ENCODE assay signal across 16 cellular contexts in genomic region chr22:45496451-45496941, GRCh38. TPM values are rescaled to one million over a fixed set of nuclear protein-coding genes. Genes with fewer than 3 reads are reported as not detected.
DNase-seq lines count a peak whose midpoint lies in the region; ATAC-seq and TF ChIP-seq lines count a peak whose summit lies in the region.
"Had no signal": no experiment of that assay in that cellular context is flagged by ENCODE, and none has a peak within 500 bp of the region (broad histone marks: within the 10 kb centered on the region; RNA-seq: fewer than 3 reads in every experiment).

No MANE protein-coding gene starts in this region.

- DNase-seq in natural killer cell treated with Interleukin-12 subunit alpha and Interleukin-12 subunit beta and Interleukin-15 and Interleukin-18, amount 100 ng/mL, for 72 hours (ENCODE audit: low spot score): peak; percentile 29
- DNase-seq in natural killer cell (no peak), heart right ventricle (no peak), mesothelial cell of epicardium (ENCODE audit: low spot score in 2 of 2, unreplicated experiment in 2 of 2) (no peak), DMS53 treated with DMSO at 0.1 percent for 48 hours (lab: John Stamatoyannopoulos, UW; ENCODE audit: unreplicated experiment) (no peak), cerebellum (ENCODE audit: low spot score) (no peak)
- DNase-seq in activated T-cell treated with anti-CD3 and anti-CD28 coated beads, Interleukin-2, amount 50 U/mL, for 72 hours: no peak
- DNase-seq: ACHN; activated CD8-positive, alpha-beta memory T cell treated with anti-CD3 and anti-CD28 coated beads, Interleukin-2, amount 10 ng/mL, durations not matched to agents 7 days and 5 days; activated naive CD4-positive, alpha-beta T cell; CD8-positive, alpha-beta T cell; NCI-H1930; NCI-H524 had no signal

- H3K27ac Mint-ChIP-seq in natural killer cell treated with Interleukin-12 subunit alpha and Interleukin-12 subunit beta and Interleukin-15 and Interleukin-18, amount 100 ng/mL, for 72 hours: no peak overlapping the region
- no peak overlapping the region for H3K27ac Mint-ChIP-seq in natural killer cell
- peak overlapping the region; percentile 54 for H3K27ac Mint-ChIP-seq in mesothelial cell of epicardium
- no peak overlapping the region for H3K27ac Mint-ChIP-seq in activated T-cell treated with anti-CD3 and anti-CD28 coated beads, Interleukin-2, amount 50 U/mL, for 72 hours
- H3K27ac Mint-ChIP-seq: CD8-positive, alpha-beta T cell had no signal

- intact Hi-C loops in natural killer cell (cut with micrococcal nuclease): no loop called here
- intact Hi-C loops in heart right ventricle (cut with DNase I): loop anchor here in 2 of 10 donors (5.0 kb wide), 1 partner anchor 34 kb away; no protein-coding TSS in a partner anchor

- peaks cover 0 to 15% (median 6%) of the 10 kb centered on the region in 7 donors for H3K27me3 ChIP-seq in heart right ventricle

- H3K36me3 ChIP-seq in heart right ventricle: no peaks in the 10 kb centered on the region

- no peaks in the 10 kb centered on the region for H3K36me3 Mint-ChIP-seq in natural killer cell treated with Interleukin-12 subunit alpha and Interleukin-12 subunit beta and Interleukin-15 and Interleukin-18, amount 100 ng/mL, for 72 hours
- H3K36me3 Mint-ChIP-seq in natural killer cell (no peaks in the 10 kb centered on the region), mesothelial cell of epicardium (no peaks in the 10 kb centered on the region)
- no peaks in the 10 kb centered on the region for H3K36me3 Mint-ChIP-seq in activated T-cell treated with anti-CD3 and anti-CD28 coated beads, Interleukin-2, amount 50 U/mL, for 72 hours (ENCODE audit: insufficient read depth in 2 of 2)
- H3K36me3 Mint-ChIP-seq: activated CD8-positive, alpha-beta memory T cell treated with anti-CD3 and anti-CD28 coated beads, Interleukin-2, amount 10 ng/mL, durations not matched to agents 7 days and 5 days; CD8-positive, alpha-beta T cell had no signal

- WGBS in heart right ventricle, 2 donors: 34 to 42% methylated on average over 7 of the region's 7 CpGs

- H3K27ac ChIP-seq in heart right ventricle: peak overlapping the region in 8 of 10 donors; percentile 1 to 71 (median 44)

- TF ChIP-seq CTCF in natural killer cell (IDR thresholded peaks at IDR 0.05): no peak
- TF ChIP-seq CTCF in heart right ventricle (IDR thresholded peaks at IDR 0.05): no peak
- TF ChIP-seq CTCF in mesothelial cell of epicardium (IDR thresholded peaks at IDR 0.05; ENCODE audit: unreplicated experiment): no peak

- H3K27me3 Mint-ChIP-seq in natural killer cell treated with Interleukin-12 subunit alpha and Interleukin-12 subunit beta and Interleukin-15 and Interleukin-18, amount 100 ng/mL, for 72 hours: peaks cover 23 to 29% of the 10 kb centered on the region in 2 donors
- H3K27me3 Mint-ChIP-seq in natural killer cell (ENCODE audit: low read depth in 2 of 2) (peaks cover 17 to 29% of the 10 kb centered on the region in 2 donors), mesothelial cell of epicardium (ENCODE audit: low read depth) (no peaks in the 10 kb centered on the region)
- H3K27me3 Mint-ChIP-seq in activated T-cell treated with anti-CD3 and anti-CD28 coated beads, Interleukin-2, amount 50 U/mL, for 72 hours (ENCODE audit: low read depth): peaks cover 28% of the 10 kb centered on the region

- H3K9me3 Mint-ChIP-seq in natural killer cell treated with Interleukin-12 subunit alpha and Interleukin-12 subunit beta and Interleukin-15 and Interleukin-18, amount 100 ng/mL, for 72 hours: no peaks in the 10 kb centered on the region
- H3K9me3 Mint-ChIP-seq in natural killer cell: no peaks in the 10 kb centered on the region
- H3K9me3 Mint-ChIP-seq in mesothelial cell of epicardium: peaks cover 11% of the 10 kb centered on the region
- H3K9me3 Mint-ChIP-seq in activated T-cell treated with anti-CD3 and anti-CD28 coated beads, Interleukin-2, amount 50 U/mL, for 72 hours: no peaks in the 10 kb centered on the region
- H3K9me3 Mint-ChIP-seq: CD8-positive, alpha-beta T cell had no signal

- peaks cover 0 to 30% (median 8%) of the 10 kb centered on the region in 9 donors for H3K4me1 ChIP-seq in heart right ventricle

- H3K4me3 Mint-ChIP-seq in natural killer cell treated with Interleukin-12 subunit alpha and Interleukin-12 subunit beta and Interleukin-15 and Interleukin-18, amount 100 ng/mL, for 72 hours: no peak overlapping the region
- H3K4me3 Mint-ChIP-seq in natural killer cell (no peak overlapping the region), mesothelial cell of epicardium (no peak overlapping the region)
- H3K4me3 Mint-ChIP-seq in activated T-cell treated with anti-CD3 and anti-CD28 coated beads, Interleukin-2, amount 50 U/mL, for 72 hours: no peak overlapping the region
- H3K4me3 Mint-ChIP-seq: CD8-positive, alpha-beta T cell had no signal

- H3K4me1 Mint-ChIP-seq in natural killer cell treated with Interleukin-12 subunit alpha and Interleukin-12 subunit beta and Interleukin-15 and Interleukin-18, amount 100 ng/mL, for 72 hours (ENCODE audit: low read depth in 2 of 2): no peaks in the 10 kb centered on the region
- H3K4me1 Mint-ChIP-seq in natural killer cell (peaks cover 0 to 5% of the 10 kb centered on the region in 2 donors), mesothelial cell of epicardium (peaks cover 28% of the 10 kb centered on the region)
- no peaks in the 10 kb centered on the region for H3K4me1 Mint-ChIP-seq in activated T-cell treated with anti-CD3 and anti-CD28 coated beads, Interleukin-2, amount 50 U/mL, for 72 hours (ENCODE audit: low read depth)

- no peak overlapping the region for H3K4me3 ChIP-seq in heart right ventricle

- no peaks in the 10 kb centered on the region for H3K9me3 ChIP-seq in heart right ventricle

- no peak for ATAC-seq in natural killer cell treated with Interleukin-12 subunit alpha and Interleukin-12 subunit beta and Interleukin-15 and Interleukin-18, amount 100 ng/mL, for 72 hours
- no peak for ATAC-seq in natural killer cell
- peak in 6 of 8 donors; percentile 21 to 55 (median 31) for ATAC-seq in heart right ventricle
- ATAC-seq in activated T-cell treated with anti-CD3 and anti-CD28 coated beads, Interleukin-2, amount 50 U/mL, for 72 hours (replicated peaks in 1 of 2): no peak
- ATAC-seq in GM21515 (IDR thresholded peaks at IDR 0.05; ENCODE audit: unreplicated experiment): no peak
- ATAC-seq: activated CD4-positive, CD25-positive, alpha-beta regulatory T cell treated with anti-CD3 and anti-CD28 coated beads, Interleukin-2, amount 50 U/mL, for 24 hours; CD8-positive, alpha-beta T cell had no signal

RNA-seq across cellular contexts. Expression of gene FBLN1, which starts 6.2 kb away (rescaled TPM):
- total RNA-seq in natural killer cell treated with Interleukin-12 subunit alpha and Interleukin-12 subunit beta and Interleukin-15 and Interleukin-18, amount 100 ng/mL, for 72 hours: not detected
- total RNA-seq in natural killer cell (under 1 TPM in 1 of 3 donors, not detected in 2; 0.58 TPM), heart right ventricle (100 to 1,000 TPM in 1 of 10 donors, 10 to 100 TPM in 9; 31.3 to 126 (median 51.0) TPM), mesothelial cell of epicardium (283 to 297 TPM (median 296 TPM) in 3 replicates), cerebellum (45.0 TPM)
- polyA plus RNA-seq in heart right ventricle: 10 to 100 TPM; 36.4 to 77.0 TPM
- not detected for total RNA-seq in activated T-cell treated with anti-CD3 and anti-CD28 coated beads, Interleukin-2, amount 50 U/mL, for 72 hours
- total RNA-seq: CD8-positive, alpha-beta T cell; T-helper 1 cell treated with Interleukin-12 subunit alpha and Interleukin-12 subunit beta and Interleukin-4 antibody, amounts not matched to agents 30 ng/mL and 1 ng/mL, for 36 hours had no signal

Comparison
In these comparisons a context has a peak if more than half of its experiments do, and no peak if none do; other contexts are left out.
1. ATAC-seq: peak in heart right ventricle (6 of 8); none in natural killer cell treated with Interleukin-12 subunit alpha and Interleukin-12 subunit beta and Interleukin-15 and Interleukin-18, amount 100 ng/mL, for 72 hours (0 of 2), natural killer cell (0 of 3), activated T-cell treated with anti-CD3 and anti-CD28 coated beads, Interleukin-2, amount 50 U/mL, for 72 hours (0 of 2) and GM21515 (single experiment).
2. RNA of gene FBLN1, which starts 6.2 kb away (total RNA-seq): 283 to 297 TPM in mesothelial cell of epicardium, 31.3 to 126 TPM in heart right ventricle and 45.0 TPM in cerebellum (single experiment); not detected in activated T-cell treated with anti-CD3 and anti-CD28 coated beads, Interleukin-2, amount 50 U/mL, for 72 hours, 0.58 TPM in natural killer cell and not detected in natural killer cell treated with Interleukin-12 subunit alpha and Interleukin-12 subunit beta and Interleukin-15 and Interleukin-18, amount 100 ng/mL, for 72 hours; every median in the first group is over 10 times any median in the second.